Comparison of ENCODE assay signal across 8 cellular contexts in the genomic region with DNA sequence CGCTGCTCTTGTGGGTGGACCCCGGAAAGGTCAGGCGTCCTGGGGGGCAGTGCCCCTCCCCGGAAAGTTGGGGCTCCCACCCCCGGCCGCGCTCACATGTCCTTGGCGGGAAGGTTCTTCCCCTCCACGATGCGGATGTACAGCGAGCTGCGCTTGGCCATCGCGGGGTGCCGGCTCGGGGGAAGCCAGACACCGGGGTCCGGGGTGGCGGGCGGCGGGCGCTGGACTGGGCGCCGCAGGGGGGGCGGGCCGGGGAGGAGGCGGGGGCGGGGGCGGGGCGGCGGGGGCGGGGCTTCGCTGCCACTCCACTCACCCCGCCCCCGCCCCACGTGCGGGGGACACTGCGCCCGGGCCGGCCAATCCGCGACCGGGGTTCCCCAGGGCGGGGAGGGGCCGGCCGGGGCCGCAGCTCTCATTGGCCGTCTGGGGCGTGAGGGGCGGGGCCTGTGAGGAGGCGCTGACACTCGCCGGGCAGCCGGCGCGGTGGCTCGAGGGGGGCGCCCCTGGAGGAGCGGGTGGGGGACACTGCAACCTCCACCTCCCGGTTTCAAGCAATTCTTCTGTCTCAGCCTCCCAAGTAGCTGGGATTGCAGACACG. TPM values are rescaled to one million over a fixed set of nuclear protein-coding genes. Genes with fewer than 3 reads are reported as not detected.
A peak's percentile ranks its signal among the peaks of the same experiment; 100 is the strongest.
DNase-seq lines count a peak whose midpoint lies in the region; ATAC-seq and TF ChIP-seq lines count a peak whose summit lies in the region.
"Not testable (repeated sequence)": the region's sequence is repeated elsewhere in the genome, so short reads cannot be mapped to it uniquely, and the experiment has no call there.

A gene (minus strand): TSS at position 228 of the 598 bp plus-strand sequence. CDS start 67 bp downstream, at position 161.

- H3K4me1 Mint-ChIP-seq in T-cell; natural killer cell treated with Interleukin-12 subunit alpha and Interleukin-12 subunit beta and Interleukin-15 and Interleukin-18, amount 100 ng/mL, for 72 hours (ENCODE audit: low read depth in 2 of 2): not testable (repeated sequence)

- not testable (repeated sequence) for H3K9ac ChIP-seq in adipocyte (ENCODE audit: low read length)

- intact Hi-C loops in cardiac septum (cut with DNase I); uterus (cut with DNase I; ENCODE audit: low total_unique reads): not testable (repeated sequence)

- H3K36me3 ChIP-seq in adipocyte (ENCODE audit: control insufficient read depth, insufficient read depth, low read length, severe bottlenecking); uterus: not testable (repeated sequence)

- ATAC-seq in GM18861 (IDR thresholded peaks at IDR 0.05; ENCODE audit: unreplicated experiment) (peak; percentile 47), GM21825 (IDR thresholded peaks at IDR 0.05; ENCODE audit: unreplicated experiment) (peak; percentile 65), HG03196 (IDR thresholded peaks at IDR 0.05; ENCODE audit: unreplicated experiment) (peak; percentile 60), T-cell (replicated peaks in 1 of 4) (peak; percentile 99 to 100 (median 99))
- ATAC-seq in natural killer cell treated with Interleukin-12 subunit alpha and Interleukin-12 subunit beta and Interleukin-15 and Interleukin-18, amount 100 ng/mL, for 72 hours, result peak; percentile 99 to 100

- CTCF ChIA-PET in T-cell (lab: Charles Lee), result not testable (repeated sequence)

- H3K27ac Mint-ChIP-seq in T-cell; natural killer cell treated with Interleukin-12 subunit alpha and Interleukin-12 subunit beta and Interleukin-15 and Interleukin-18, amount 100 ng/mL, for 72 hours: not testable (repeated sequence)

- not testable (repeated sequence) for TF ChIP-seq POLR2A in uterus (IDR thresholded peaks at IDR 0.05)

- not testable (repeated sequence) for H3K9me3 ChIP-seq in adipocyte (ENCODE audit: control insufficient read depth, low read length); uterus

- H3K9me3 Mint-ChIP-seq in T-cell; natural killer cell treated with Interleukin-12 subunit alpha and Interleukin-12 subunit beta and Interleukin-15 and Interleukin-18, amount 100 ng/mL, for 72 hours: not testable (repeated sequence)

- H3K4me1 ChIP-seq in adipocyte (ENCODE audit: control insufficient read depth, insufficient read depth, low read length); uterus: not testable (repeated sequence)

- peak within 1 kb of the TSS in 1 of 3 donors; percentile 54 for H3K4me3 Mint-ChIP-seq in T-cell
- peak within 1 kb of the TSS; percentile 44 for H3K4me3 Mint-ChIP-seq in natural killer cell treated with Interleukin-12 subunit alpha and Interleukin-12 subunit beta and Interleukin-15 and Interleukin-18, amount 100 ng/mL, for 72 hours

- not testable (repeated sequence) for H3K27me3 ChIP-seq in adipocyte (replicated peaks; ENCODE audit: control insufficient read depth, insufficient read depth, low read length); uterus

- DNase-seq in T-cell (peak in 3 of 34 experiments; percentile 2 to 35 (median 33)), adipocyte (ENCODE audit: low read depth) (peak; percentile 41), cardiac septum (ENCODE audit: low spot score) (peak; percentile 54), uterus (peak in 1 of 2 donors; percentile 35)
- DNase-seq in natural killer cell treated with Interleukin-12 subunit alpha and Interleukin-12 subunit beta and Interleukin-15 and Interleukin-18, amount 100 ng/mL, for 72 hours (ENCODE audit: low spot score), result not testable (repeated sequence)

- TF ChIP-seq CTCF in uterus (IDR thresholded peaks at IDR 0.05), result not testable (repeated sequence)

- H3K36me3 Mint-ChIP-seq in T-cell; natural killer cell treated with Interleukin-12 subunit alpha and Interleukin-12 subunit beta and Interleukin-15 and Interleukin-18, amount 100 ng/mL, for 72 hours: not testable (repeated sequence)

- H3K27me3 Mint-ChIP-seq in T-cell; natural killer cell treated with Interleukin-12 subunit alpha and Interleukin-12 subunit beta and Interleukin-15 and Interleukin-18, amount 100 ng/mL, for 72 hours: not testable (repeated sequence)

- POLR2A ChIA-PET in T-cell (lab: Charles Lee), result not testable (repeated sequence)

- not testable (repeated sequence) for H3K4me3 ChIP-seq in adipocyte (ENCODE audit: low read length)
- H3K4me3 ChIP-seq in uterus, result peak within 1 kb of the TSS in 1 of 2 donors; percentile 27

- not testable (repeated sequence) for H3K27ac ChIP-seq in uterus

RNA-seq across cellular contexts. Expression of the gene that starts here (rescaled TPM):
- 10 to 100 TPM; 18.3 to 57.0 (median 43.0) TPM for total RNA-seq in T-cell
- total RNA-seq in cardiac septum, result 6.3 TPM
- total RNA-seq in natural killer cell treated with Interleukin-12 subunit alpha and Interleukin-12 subunit beta and Interleukin-15 and Interleukin-18, amount 100 ng/mL, for 72 hours, result 10 to 100 TPM in 1 of 2 donors, under 1 TPM in 1; 0.48 to 23.4 TPM
- total RNA-seq in uterus, result 10 to 100 TPM; 10.8 to 59.0 (median 21.2) TPM

Comparison
In these comparisons a context has a peak if more than half of its experiments do, and no peak if none do; other contexts are left out.
1. ATAC-seq: peak in every context shown above with its lines; median percentile 100 in natural killer cell treated with Interleukin-12 subunit alpha and Interleukin-12 subunit beta and Interleukin-15 and Interleukin-18, amount 100 ng/mL, for 72 hours; 99 in T-cell; 65 in GM21825; 60 in HG03196; 47 in GM18861.